19 cellular contexts compared by ENCODE assay signal in the genomic region with DNA sequence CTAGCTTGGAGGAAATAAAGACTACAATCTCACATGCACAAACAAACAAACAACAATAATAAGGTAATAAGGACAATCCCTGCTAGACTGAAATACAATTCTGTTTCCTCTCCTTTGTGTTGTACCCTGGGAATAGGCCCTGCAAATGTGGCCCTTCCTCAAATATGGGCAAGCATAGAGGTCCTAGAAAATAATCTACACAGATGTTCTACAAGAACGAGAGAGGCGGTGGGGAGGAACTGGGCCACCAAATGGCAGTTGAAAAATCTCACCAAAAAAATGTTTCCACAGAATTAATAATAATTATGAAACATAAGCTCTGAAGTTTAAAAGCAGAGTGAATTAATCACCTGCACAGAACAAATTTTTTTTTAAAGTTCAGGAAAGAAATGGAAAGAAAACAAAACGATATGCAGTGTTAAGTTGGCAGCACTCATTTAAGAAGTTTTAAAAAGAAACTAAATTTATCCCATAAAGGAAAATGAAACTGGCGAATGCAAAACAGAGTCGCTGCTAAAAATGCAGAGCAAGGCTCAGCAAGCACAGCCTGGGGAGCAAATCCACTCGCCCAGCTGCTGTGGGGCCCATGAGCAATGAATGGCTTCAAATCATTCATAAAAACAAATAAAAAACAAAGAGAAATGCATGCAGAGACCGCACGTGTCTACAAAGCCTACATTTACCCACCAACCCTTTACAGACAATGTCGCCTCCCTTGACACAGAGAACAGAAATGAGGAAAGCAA.
"Had no signal": no experiment of that assay in that cellular context is flagged by ENCODE, and none has a peak within 500 bp of the region (broad histone marks: within the 10 kb centered on the region; RNA-seq: fewer than 3 reads in every experiment).

No MANE protein-coding gene starts in this region.

- H3K27ac ChIP-seq: body of pancreas, left lung, pancreas, sigmoid colon, stomach, testis, upper lobe of left lung had no signal

- H3K27ac Mint-ChIP-seq: activated naive CD8-positive, alpha-beta T cell treated with anti-CD3 and anti-CD28 coated beads for 36 hours; naive thymus-derived CD4-positive, alpha-beta T cell had no signal

- H3K36me3 ChIP-seq: left lung, pancreas, sigmoid colon, stomach, upper lobe of left lung had no signal

- H3K4me3 ChIP-seq: body of pancreas, left lung, mucosa of descending colon, pancreas, sigmoid colon, stomach, testis, upper lobe of left lung had no signal

- FAIRE-seq: colon, endometrium, kidney, pancreas had no signal

- H3K27me3 ChIP-seq: body of pancreas, left lung, pancreas, sigmoid colon, stomach, testis, upper lobe of left lung had no signal

- H3K4me1 Mint-ChIP-seq: activated naive CD8-positive, alpha-beta T cell treated with anti-CD3 and anti-CD28 coated beads for 36 hours; naive thymus-derived CD4-positive, alpha-beta T cell had no signal

- H3K4me1 ChIP-seq: body of pancreas, left lung, pancreas, sigmoid colon, stomach, testis, upper lobe of left lung had no signal

- H3K9me3 ChIP-seq: body of pancreas, pancreas, testis had no signal

- ATAC-seq: body of pancreas; left lung; mucosa of descending colon; naive thymus-derived CD4-positive, alpha-beta T cell; pancreas had no signal

- DNase-seq: activated CD4-positive, alpha-beta T cell treated with anti-CD3 and anti-CD28 coated beads for 4 hours; activated CD8-positive, alpha-beta memory T cell treated with anti-CD3 and anti-CD28 coated beads, Interleukin-2, amount 50 U/mL, for 48 hours; activated naive CD8-positive, alpha-beta T cell treated with anti-CD3 and anti-CD28 coated beads for 36 hours; amygdala; body of pancreas; caudate nucleus; hypothalamus; kidney; left lung; mucosa of descending colon; naive thymus-derived CD4-positive, alpha-beta T cell; pancreas; sigmoid colon; stimulated activated CD4-positive, alpha-beta T cell treated with anti-CD3 and anti-CD28 coated beads, Interleukin-2, amount 100 ng/mL, for 24 hours; stomach; testis; upper lobe of left lung had no signal

- H3K36me3 Mint-ChIP-seq: activated naive CD8-positive, alpha-beta T cell treated with anti-CD3 and anti-CD28 coated beads for 36 hours had no signal

- H3K4me3 Mint-ChIP-seq: activated naive CD8-positive, alpha-beta T cell treated with anti-CD3 and anti-CD28 coated beads for 36 hours; naive thymus-derived CD4-positive, alpha-beta T cell had no signal

- H3K27me3 Mint-ChIP-seq: activated naive CD8-positive, alpha-beta T cell treated with anti-CD3 and anti-CD28 coated beads for 36 hours had no signal
